22 cellular contexts compared by ENCODE assay signal in genomic region chr1:22260860-22261432, GRCh38.
DNase-seq lines count a peak whose midpoint lies in the region; ATAC-seq, FAIRE-seq and TF ChIP-seq lines count a peak whose summit lies in the region.
"Had no signal": no experiment of that assay in that cellular context is flagged by ENCODE, and none has a peak within 500 bp of the region (broad histone marks: within the 10 kb centered on the region; RNA-seq: fewer than 3 reads in every experiment).

No MANE protein-coding gene starts in this region.

- H3K4me3 ChIP-seq in bronchial epithelial cell (ENCODE audit: low read depth, low read length) (no peak overlapping the region), mesenchymal stem cell (ENCODE audit: insufficient read depth in 1 of 2, low read depth in 1 of 2, low read length in 2 of 2) (no peak overlapping the region)
- H3K4me3 ChIP-seq: SJSA1 had no signal

- H3K27ac ChIP-seq in mesenchymal stem cell (ENCODE audit: low read length, poor library complexity, severe bottlenecking), result no peak overlapping the region
- H3K27ac ChIP-seq: 22Rv1, SJSA1 had no signal

- no peak for ATAC-seq in HG03175 (IDR thresholded peaks at IDR 0.05; ENCODE audit: unreplicated experiment)

- peak; percentile 38 for DNase-seq in DMS53 (lab: John Stamatoyannopoulos, UW)
- DNase-seq in DMS53 treated with DMSO at 0.1 percent for 48 hours (lab: John Stamatoyannopoulos, UW; ENCODE audit: unreplicated experiment), result no peak
- no peak for DNase-seq in bronchial epithelial cell (ENCODE audit: low read depth)
- no peak for DNase-seq in mesenchymal stem cell
- DNase-seq in ACHN, result no peak
- no peak for DNase-seq in stimulated activated CD4-positive, alpha-beta T cell treated with anti-CD3 and anti-CD28 coated beads, Interleukin-4, amount 100 ng/mL, for 24 hours
- no peak for DNase-seq in kidney tubule cell (ENCODE audit: low spot score)
- DNase-seq: Calu3; GOT3; NCI-H1048; NCI-H1417; NCI-H1694; NCI-H2029 treated with DMSO at 0.1 percent for 48 hours; NCI-H446 treated with DMSO at 0.1 percent for 48 hours; NCI-H82; NK-92 treated with Interleukin-12 subunit alpha and Interleukin-12 subunit beta, amount 100 ng/mL, for 24 hours; Right ventricle myocardium superior; RPMI8226 had no signal

- no peak overlapping the region for H2BK120ac ChIP-seq in mesenchymal stem cell (ENCODE audit: low read depth, low read length)

- H3K18ac ChIP-seq in mesenchymal stem cell (ENCODE audit: low read depth in 1 of 2, low read length in 2 of 2), result peak overlapping the region; percentile 1 to 70

- FAIRE-seq in bronchial epithelial cell (lab: Jason Lieb, UNC), result peak; percentile 28
- FAIRE-seq: GM18507 had no signal

- WGBS in mesenchymal stem cell, result 90% methylated on average over 18 of the region's 21 CpGs

- no peaks in the 10 kb centered on the region for H3K9me3 ChIP-seq in mesenchymal stem cell (ENCODE audit: control insufficient read depth, low read length)
- H3K9me3 ChIP-seq: SJSA1 had no signal

- H2AFZ ChIP-seq in mesenchymal stem cell (ENCODE audit: low read depth, low read length), result no peak overlapping the region

- peaks cover 21% of the 10 kb centered on the region for H3K4me1 ChIP-seq in mesenchymal stem cell (ENCODE audit: control insufficient read depth, insufficient read depth, low read depth, low read length)

- H3K14ac ChIP-seq in mesenchymal stem cell (ENCODE audit: low read length in 2 of 2), result peak overlapping the region in 1 of 2 experiments; percentile 76

- no peak overlapping the region for H2BK5ac ChIP-seq in mesenchymal stem cell (ENCODE audit: low read depth, low read length, poor library complexity, severe bottlenecking)

- TF ChIP-seq CTCF in bronchial epithelial cell (IDR thresholded peaks at IDR 0.05; ENCODE audit: insufficient read depth, low read length, severe bottlenecking), result no peak

- H3K36me3 ChIP-seq in bronchial epithelial cell (ENCODE audit: control insufficient read depth, insufficient read depth, low read length) (no peaks in the 10 kb centered on the region), mesenchymal stem cell (ENCODE audit: control insufficient read depth in 1 of 2, insufficient read depth in 2 of 2, low read depth in 1 of 2, low read length in 2 of 2) (no peaks in the 10 kb centered on the region)
- H3K36me3 ChIP-seq: SJSA1 had no signal

- no peaks in the 10 kb centered on the region for H3K79me1 ChIP-seq in mesenchymal stem cell (replicated peaks; ENCODE audit: low read length, poor library complexity, severe bottlenecking)

- H4K8ac ChIP-seq in mesenchymal stem cell (ENCODE audit: low read length), result peak overlapping the region; percentile 43

- peak overlapping the region; percentile 15 for H2BK15ac ChIP-seq in mesenchymal stem cell (ENCODE audit: low read depth, poor library complexity, severe bottlenecking)

- peak overlapping the region; percentile 37 for H4K91ac ChIP-seq in mesenchymal stem cell (ENCODE audit: low read length)

- no peak overlapping the region for H3K4me2 ChIP-seq in mesenchymal stem cell (ENCODE audit: low read length, poor library complexity, severe bottlenecking)

- H3K23ac ChIP-seq in mesenchymal stem cell (ENCODE audit: low read length in 2 of 2), result no peak overlapping the region

- H3K9ac ChIP-seq in mesenchymal stem cell (ENCODE audit: low read length), result no peak overlapping the region

- in situ Hi-C loops in ACHN (cut with HindIII; ENCODE audit: low pct_ligation_motif_present, low pct_unique_long_range_greater_than_20kb, low sequenced_read_pairs), result no loop called here

- H3K4ac ChIP-seq in mesenchymal stem cell (ENCODE audit: low read depth in 1 of 2, low read length in 2 of 2), result peak overlapping the region; percentile 20 to 35

- no peak overlapping the region for H2AK5ac ChIP-seq in mesenchymal stem cell (ENCODE audit: low read length, severe bottlenecking)

- H3K27me3 ChIP-seq in bronchial epithelial cell (ENCODE audit: control insufficient read depth, insufficient read depth, low read length) (peaks cover 5% of the 10 kb centered on the region), mesenchymal stem cell (ENCODE audit: control insufficient read depth in 1 of 2, insufficient read depth in 1 of 2, low read length in 2 of 2) (peaks cover 41 to 71% of the 10 kb centered on the region in 2 experiments)

- H2BK12ac ChIP-seq in mesenchymal stem cell (ENCODE audit: low read length in 2 of 2), result peak overlapping the region in 1 of 2 experiments; percentile 50
